Comparison of ENCODE assay signal across 17 cellular contexts in genomic region chr2:6975988-6976387, GRCh38. TPM values are rescaled to one million over a fixed set of nuclear protein-coding genes. Genes with fewer than 3 reads are reported as not detected.
A peak's percentile ranks its signal among the peaks of the same experiment; 100 is the strongest.
DNase-seq lines count a peak whose midpoint lies in the region; ATAC-seq and TF ChIP-seq lines count a peak whose summit lies in the region.
"Had no signal": no experiment of that assay in that cellular context is flagged by ENCODE, and none has a peak within 500 bp of the region (broad histone marks: within the 10 kb centered on the region; RNA-seq: fewer than 3 reads in every experiment).

No MANE protein-coding gene starts in this region.

- H3F3A ChIP-seq in PC-9 (ENCODE audit: insufficient read depth, low read depth) = no peaks in the 10 kb centered on the region; the same call in 1 of the 2 replicates

- H3K27ac Mint-ChIP-seq in Calu3 (ENCODE audit: unreplicated experiment) = peak overlapping the region; percentile 86
- H3K27ac Mint-ChIP-seq: dendritic cell treated with granulocyte-macrophage colony-stimulating factor and Interleukin-4, amounts not matched to agents 40 ng/mL and 50 ng/mL, for 4 days had no signal

- H3K36me3 Mint-ChIP-seq in Calu3 (ENCODE audit: insufficient read depth, unreplicated experiment) = peaks cover 14% of the 10 kb centered on the region

- H3K27ac ChIP-seq in PC-9 (no peak overlapping the region), mammary epithelial cell (ENCODE audit: insufficient read depth, low read depth, low read length) (no peak overlapping the region), tibial artery (no peak overlapping the region)
- H3K27ac ChIP-seq: stomach had no signal

- H3K4me1 ChIP-seq in PC-9 (replicated peaks; ENCODE audit: insufficient read depth) = peaks cover 41% of the 10 kb centered on the region
- peaks cover 7% of the 10 kb centered on the region for H3K4me1 ChIP-seq in mammary epithelial cell (ENCODE audit: insufficient read depth, low read length)
- no peaks in the 10 kb centered on the region for H3K4me1 ChIP-seq in tibial artery
- H3K4me1 ChIP-seq: HAP-1 had no signal

- H4K20me1 ChIP-seq in PC-9 (ENCODE audit: insufficient read depth) = no peaks in the 10 kb centered on the region
- no peaks in the 10 kb centered on the region for H4K20me1 ChIP-seq in mammary epithelial cell (ENCODE audit: insufficient read depth, low read length)

- dilution Hi-C loops in mammary epithelial cell (cut with HindIII; ENCODE audit: low sequenced_read_pairs) = no loop called here

- H3K9me2 ChIP-seq in PC-9 (ENCODE audit: insufficient read depth) = no peaks in the 10 kb centered on the region

- WGBS in mammary epithelial cell (ENCODE audit: low coverage, missing lambda C conversion rate) = 65% methylated on average over 3 of the region's 3 CpGs

- no peak for TF ChIP-seq CTCF in Calu3 (IDR thresholded peaks at IDR 0.05; ENCODE audit: unreplicated experiment)
- no peak for TF ChIP-seq CTCF in PC-9 (conservative IDR thresholded peaks at IDR 0.05)
- no peak for TF ChIP-seq CTCF in mammary epithelial cell (conservative IDR thresholded peaks at IDR 0.05 in 1 of 2, IDR thresholded peaks at IDR 0.05 in 1 of 2; ENCODE audit: extremely low read depth in 1 of 2, insufficient read depth in 1 of 2, low read depth in 1 of 2, low read length in 2 of 2)
- no peak for TF ChIP-seq CTCF in tibial artery (IDR thresholded peaks at IDR 0.05)

- H3K79me2 ChIP-seq in PC-9 (ENCODE audit: low read depth) (no peaks in the 10 kb centered on the region), mammary epithelial cell (ENCODE audit: insufficient read depth, low read length) (no peaks in the 10 kb centered on the region)

- H3K36me3 ChIP-seq in PC-9 (ENCODE audit: low read depth) (no peaks in the 10 kb centered on the region), mammary epithelial cell (ENCODE audit: insufficient read depth, low read length) (no peaks in the 10 kb centered on the region), tibial artery (no peaks in the 10 kb centered on the region)
- H3K36me3 ChIP-seq: adrenal gland, HAP-1, stomach had no signal

- H3K9me3 ChIP-seq in PC-9 (ENCODE audit: insufficient read depth, low read depth) (no peaks in the 10 kb centered on the region), mammary epithelial cell (replicated peaks; ENCODE audit: insufficient read depth, low read length) (peaks cover 6% of the 10 kb centered on the region), tibial artery (no peaks in the 10 kb centered on the region)
- H3K9me3 ChIP-seq: adrenal gland, HAP-1, stomach had no signal

- BruUV-seq in Calu3 (replicated peaks; lab: Mats Ljungman, UMichigan) = no TSS peak
- no TSS peak for BruUV-seq in PC-9 (replicated peaks; lab: Mats Ljungman, UMichigan)
- no TSS peak for BruUV-seq in mammary epithelial cell (replicated peaks; lab: Mats Ljungman, UMichigan)

- peaks cover 46% of the 10 kb centered on the region for H3K4me1 Mint-ChIP-seq in Calu3 (ENCODE audit: low read depth, unreplicated experiment)

- H3K4me2 ChIP-seq in PC-9 (0 out of 2 replicates have a peak overlapping the region, but pooled peaks have one; percentile 8), mammary epithelial cell (ENCODE audit: insufficient read depth, low read depth, low read length) (no peak overlapping the region)

- H3K27me3 ChIP-seq in PC-9 (ENCODE audit: insufficient read depth, low read depth) (no peaks in the 10 kb centered on the region), mammary epithelial cell (ENCODE audit: insufficient read depth, low read length) (no peaks in the 10 kb centered on the region), tibial artery (no peaks in the 10 kb centered on the region)
- H3K27me3 ChIP-seq: adrenal gland, stomach had no signal

- no peak overlapping the region for H3K9ac ChIP-seq in mammary epithelial cell (ENCODE audit: insufficient read depth, low read length)

- intact Hi-C loops in Calu3 (cut with micrococcal nuclease; ENCODE audit: unreplicated experiment) (loop anchor here (5.0 kb wide), 1 partner anchor 44 kb away; no protein-coding TSS in a partner anchor), PC-9 (cut with micrococcal nuclease; ENCODE audit: unreplicated experiment) (no loop called here), mammary epithelial cell (cut with micrococcal nuclease) (no loop called here), tibial artery (cut with DNase I; ENCODE audit: low total_unique reads) (no loop called here)

- POLR2A ChIA-PET in PC-9 (lab: Charles Lee; ENCODE audit: unreplicated experiment) = no interaction called here

- in situ Hi-C loops in mammary epithelial cell (cut with MboI; ENCODE audit: low sequenced_read_pairs in 2 of 2) = no loop called here

- ATAC-seq in left lobe of liver (peak; percentile 25), GM18517 (IDR thresholded peaks at IDR 0.05; ENCODE audit: unreplicated experiment) (no peak), GM21390 (IDR thresholded peaks at IDR 0.05; ENCODE audit: unreplicated experiment) (no peak)

- peak; percentile 65 for DNase-seq in Calu3
- DNase-seq in PC-9 = peak in 1 of 2 experiments; percentile 75
- DNase-seq in mammary epithelial cell = peak; percentile 42
- no peak for DNase-seq in left lobe of liver (ENCODE audit: low spot score)
- DNase-seq in tibial artery = no peak
- DNase-seq in SIG-M5 treated with dmso at 0.1 percent for 504 hours (lab: John Stamatoyannopoulos, UW; ENCODE audit: unreplicated experiment) = no peak
- DNase-seq: activated CD4-positive, alpha-beta T cell treated with anti-CD3 and anti-CD28 coated beads, Interleukin-2, amount 50 U/mL, for 4 hours; activated T-cell treated with anti-CD3 and anti-CD28 coated beads, Interleukin-2, amount 50 U/mL, for 48 hours; GF-D8; IMR-90; NCI-H2227 treated with DMSO at 0.1 percent for 48 hours; stomach had no signal

- H3K4me3 Mint-ChIP-seq in Calu3 (ENCODE audit: low read depth, unreplicated experiment) = no peak overlapping the region
- H3K4me3 Mint-ChIP-seq: dendritic cell treated with granulocyte-macrophage colony-stimulating factor and Interleukin-4, amounts not matched to agents 40 ng/mL and 50 ng/mL, for 4 days had no signal

- CTCF ChIA-PET in Calu3 (lab: Charles Lee) = no interaction called here
- CTCF ChIA-PET in PC-9 (lab: Charles Lee) = no interaction called here
- CTCF ChIA-PET in mammary epithelial cell (lab: Charles Lee; ENCODE audit: low non-redundant PET) = no interaction called here

- H2AFZ ChIP-seq in PC-9 (no peak overlapping the region), mammary epithelial cell (ENCODE audit: low read depth, low read length) (no peak overlapping the region)

- no peaks in the 10 kb centered on the region for H3K27me3 Mint-ChIP-seq in Calu3 (ENCODE audit: unreplicated experiment)
- H3K27me3 Mint-ChIP-seq: dendritic cell treated with granulocyte-macrophage colony-stimulating factor and Interleukin-4, amounts not matched to agents 40 ng/mL and 50 ng/mL, for 4 days had no signal

- no peaks in the 10 kb centered on the region for H3K9me3 Mint-ChIP-seq in Calu3 (ENCODE audit: low read depth, unreplicated experiment)

- H3K4me3 ChIP-seq in PC-9 (no peak overlapping the region), mammary epithelial cell (replicated peaks in 1 of 3; ENCODE audit: insufficient read depth in 1 of 3, low read depth in 2 of 3, low read length in 3 of 3) (no peak overlapping the region), tibial artery (no peak overlapping the region)
- H3K4me3 ChIP-seq: adrenal gland, HAP-1, stomach had no signal

RNA-seq across cellular contexts. Expression of gene RNF144A, which starts 58.8 kb away (rescaled TPM):
- 13.7 and 15.4 TPM in 2 replicates for total RNA-seq in Calu3 (2022)
- total RNA-seq in PC-9 (2021) = 0.94 and 1.1 TPM in 2 replicates
- 1 to 10 TPM; 1.4 to 1.7 TPM for total RNA-seq in mammary epithelial cell
- polyA plus RNA-seq in mammary epithelial cell = 1.6 TPM
- 2.6 TPM for polyA minus RNA-seq in mammary epithelial cell
- 3.2 TPM for total RNA-seq in left lobe of liver

Comparison
In these comparisons a context has a peak if more than half of its experiments do, and no peak if none do; other contexts are left out.
1. DNase-seq: peak in Calu3 (single experiment) and mammary epithelial cell (single experiment); none in left lobe of liver (single experiment), tibial artery (0 of 2) and SIG-M5 treated with dmso at 0.1 percent for 504 hours (single experiment).